In the genomic region with DNA sequence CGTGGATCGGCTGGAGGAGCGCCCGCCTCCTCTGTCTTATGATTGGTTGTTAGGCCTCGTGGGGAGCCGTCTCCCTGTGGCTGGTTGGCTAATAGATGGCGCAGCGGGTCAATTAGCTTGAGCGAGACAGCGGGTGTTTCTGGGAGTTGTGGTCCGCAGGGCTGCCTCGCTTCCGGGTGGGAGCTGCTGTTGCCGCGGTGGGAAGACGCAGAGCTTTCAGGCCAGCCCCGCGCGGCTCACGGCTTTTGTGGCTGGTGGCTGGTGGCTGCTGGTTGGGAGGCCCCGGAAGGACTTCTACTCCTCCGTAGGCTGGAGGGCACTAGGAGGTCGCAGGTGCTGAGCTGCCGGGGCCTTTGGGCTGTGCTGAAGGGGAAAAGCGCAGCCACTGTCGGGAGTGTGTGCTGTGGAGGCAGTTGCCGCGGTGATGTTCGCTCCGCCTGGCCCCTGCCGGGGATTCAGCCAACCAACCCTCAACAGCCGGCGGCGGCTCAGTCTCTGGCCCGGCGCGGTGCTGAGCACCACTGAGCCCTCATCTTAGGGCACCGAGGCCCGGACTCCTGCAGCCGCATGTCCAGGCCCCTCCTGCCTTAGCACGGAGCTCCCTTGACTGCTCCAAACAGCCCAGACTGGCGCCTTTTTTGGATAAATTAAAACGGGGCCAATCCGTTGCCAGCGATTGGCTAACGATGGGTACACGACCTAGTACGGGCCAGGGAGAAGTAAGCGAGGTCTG, we compare ENCODE assay signal across 1 cellular context.
A peak's percentile ranks its signal among the peaks of the same experiment; 100 is the strongest.
TF ChIP-seq lines count a peak whose summit lies in the region.

No MANE protein-coding gene starts in this region.

TF ChIP-seq in K562, 482 proteins besides CTCF, POLR2A, EP300 and RAD21 (continued from another document):
- TF ChIP-seq, protein P1, sequence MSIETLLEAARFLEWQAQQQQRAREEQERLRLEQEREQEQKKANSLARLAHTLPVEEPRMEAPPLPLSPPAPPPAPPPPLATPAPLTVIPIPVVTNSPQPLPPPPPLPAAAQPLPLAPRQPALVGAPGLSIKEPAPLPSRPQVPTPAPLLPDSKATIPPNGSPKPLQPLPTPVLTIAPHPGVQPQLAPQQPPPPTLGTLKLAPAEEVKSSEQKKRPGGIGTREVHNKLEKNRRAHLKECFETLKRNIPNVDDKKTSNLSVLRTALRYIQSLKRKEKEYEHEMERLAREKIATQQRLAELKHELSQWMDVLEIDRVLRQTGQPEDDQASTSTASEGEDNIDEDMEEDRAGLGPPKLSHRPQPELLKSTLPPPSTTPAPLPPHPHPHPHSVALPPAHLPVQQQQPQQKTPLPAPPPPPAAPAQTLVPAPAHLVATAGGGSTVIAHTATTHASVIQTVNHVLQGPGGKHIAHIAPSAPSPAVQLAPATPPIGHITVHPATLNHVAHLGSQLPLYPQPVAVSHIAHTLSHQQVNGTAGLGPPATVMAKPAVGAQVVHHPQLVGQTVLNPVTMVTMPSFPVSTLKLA (conservative IDR thresholded peaks at IDR 0.05) = 0 out of 4 replicates have a peak, but pooled peaks of 1 of the 2 experiments have one; percentile 14
- TF ChIP-seq, protein P2, sequence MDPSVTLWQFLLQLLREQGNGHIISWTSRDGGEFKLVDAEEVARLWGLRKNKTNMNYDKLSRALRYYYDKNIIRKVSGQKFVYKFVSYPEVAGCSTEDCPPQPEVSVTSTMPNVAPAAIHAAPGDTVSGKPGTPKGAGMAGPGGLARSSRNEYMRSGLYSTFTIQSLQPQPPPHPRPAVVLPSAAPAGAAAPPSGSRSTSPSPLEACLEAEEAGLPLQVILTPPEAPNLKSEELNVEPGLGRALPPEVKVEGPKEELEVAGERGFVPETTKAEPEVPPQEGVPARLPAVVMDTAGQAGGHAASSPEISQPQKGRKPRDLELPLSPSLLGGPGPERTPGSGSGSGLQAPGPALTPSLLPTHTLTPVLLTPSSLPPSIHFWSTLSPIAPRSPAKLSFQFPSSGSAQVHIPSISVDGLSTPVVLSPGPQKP (CRISPR knock-in tag; IDR thresholded peaks at IDR 0.05) = no peak
- no peak for TF ChIP-seq NCOR1 (IDR thresholded peaks at IDR 0.05)
- TF ChIP-seq ARHGAP35 (IDR thresholded peaks at IDR 0.05; ENCODE audit: partially characterized antibody) = no peak
- TF ChIP-seq TAF7 (tag; IDR thresholded peaks at IDR 0.05) = no peak
- TF ChIP-seq, protein P3, sequence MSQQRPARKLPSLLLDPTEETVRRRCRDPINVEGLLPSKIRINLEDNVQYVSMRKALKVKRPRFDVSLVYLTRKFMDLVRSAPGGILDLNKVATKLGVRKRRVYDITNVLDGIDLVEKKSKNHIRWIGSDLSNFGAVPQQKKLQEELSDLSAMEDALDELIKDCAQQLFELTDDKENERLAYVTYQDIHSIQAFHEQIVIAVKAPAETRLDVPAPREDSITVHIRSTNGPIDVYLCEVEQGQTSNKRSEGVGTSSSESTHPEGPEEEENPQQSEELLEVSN (IDR thresholded peaks at IDR 0.05; ENCODE audit: borderline replicate concordance in 1 of 2, extremely low read depth in 1 of 2, insufficient read depth in 1 of 2, insufficient read length in 1 of 2, low read depth in 1 of 2, low read length in 1 of 2, poor library complexity in 1 of 2, severe bottlenecking in 1 of 2) = peak; percentile 8 to 18
- peak; percentile 63; the same call in 1 of the 2 replicates for TF ChIP-seq GABPB1 (CRISPR knock-in tag; IDR thresholded peaks at IDR 0.05)
- TF ChIP-seq FOS (IDR thresholded peaks at IDR 0.05; ENCODE audit: extremely low read depth, insufficient read length) = peak; percentile 89
- TF ChIP-seq MEIS2 (IDR thresholded peaks at IDR 0.05; ENCODE audit: partially characterized antibody) = no peak
- no peak for TF ChIP-seq FIP1L1 (IDR thresholded peaks at IDR 0.05; ENCODE audit: low read depth, low read length, poor library complexity, severe bottlenecking)
- no peak for TF ChIP-seq ZNF175 (CRISPR knock-in tag; IDR thresholded peaks at IDR 0.05; ENCODE audit: low read depth)
- 0 out of 4 replicates have a peak, but pooled peaks of 1 of the 2 experiments have one; percentile 6 for TF ChIP-seq RCOR1 (IDR thresholded peaks at IDR 0.05; ENCODE audit: borderline replicate concordance in 1 of 2, low read depth in 2 of 2, low read length in 2 of 2)
- TF ChIP-seq PHF20 (IDR thresholded peaks at IDR 0.05; ENCODE audit: partially characterized antibody) = peak; percentile 15
- peak; percentile 45 for TF ChIP-seq TAF1 (IDR thresholded peaks at IDR 0.05; ENCODE audit: control insufficient read depth, extremely low read depth, insufficient read depth, low read length, severe bottlenecking)
- TF ChIP-seq CTBP1 (IDR thresholded peaks at IDR 0.05; ENCODE audit: borderline replicate concordance) = peak; percentile 42
- no peak for TF ChIP-seq TRIM28 (IDR thresholded peaks at IDR 0.05)
